ENCODE assay signal across 8 cellular contexts in genomic region chr7:88218836-88219605, GRCh38. TPM values are rescaled to one million over a fixed set of nuclear protein-coding genes. Genes with fewer than 3 reads are reported as not detected.
DNase-seq lines count a peak whose midpoint lies in the region; ATAC-seq, FAIRE-seq and TF ChIP-seq lines count a peak whose summit lies in the region.

No MANE protein-coding gene starts in this region.

- peaks cover 34 to 58% (median 53%) of the 10 kb centered on the region in 3 donors for H3K4me1 Mint-ChIP-seq in CD8-positive, alpha-beta memory T cell

- H3K9me3 ChIP-seq in CD8-positive, alpha-beta memory T cell (ENCODE audit: low read length): no peaks in the 10 kb centered on the region
- no peaks in the 10 kb centered on the region for H3K9me3 ChIP-seq in neutrophil

- POLR2A ChIA-PET in CD8-positive, alpha-beta memory T cell (lab: Charles Lee): interaction anchor here (1.1 kb wide), 1 partner anchor 11 kb away, joined by 3 read pairs; no protein-coding TSS in a partner anchor

- H3K4me1 ChIP-seq in CD8-positive, alpha-beta memory T cell (ENCODE audit: insufficient read depth, low read length): peaks cover 26% of the 10 kb centered on the region
- H3K4me1 ChIP-seq in neutrophil (ENCODE audit: control insufficient read depth in 1 of 2, insufficient read depth in 1 of 2, low read depth in 1 of 2, low read length in 1 of 2): peaks cover 27 to 28% of the 10 kb centered on the region in 2 experiments

- peaks cover 0 to 37% (median 2%) of the 10 kb centered on the region in 3 donors for H3K36me3 Mint-ChIP-seq in CD8-positive, alpha-beta memory T cell

- H3K36me3 ChIP-seq in CD8-positive, alpha-beta memory T cell (ENCODE audit: insufficient read depth, low read length): peaks cover 4% of the 10 kb centered on the region
- H3K36me3 ChIP-seq in neutrophil: peaks cover 23% of the 10 kb centered on the region

- CTCF ChIA-PET in CD8-positive, alpha-beta memory T cell (lab: Charles Lee): interaction anchor here (1.1 kb wide), 2 partner anchors 10 to 285 kb away, joined by 4 read pairs; partner anchors contain the start of gene ADAM22

- H3K27ac ChIP-seq in CD8-positive, alpha-beta memory T cell (ENCODE audit: low read depth, low read length): peak overlapping the region; percentile 73
- H3K27ac ChIP-seq in neutrophil: peak overlapping the region; percentile 86

- ATAC-seq in GM19372 (IDR thresholded peaks at IDR 0.05; ENCODE audit: low read depth, unreplicated experiment): peak; percentile 23
- peak; percentile 22 for ATAC-seq in HG03442 (IDR thresholded peaks at IDR 0.05; ENCODE audit: unreplicated experiment)

- FAIRE-seq in frontal cortex (lab: Jason Lieb, UNC): no peak

- H3K4me3 Mint-ChIP-seq in CD8-positive, alpha-beta memory T cell: peak overlapping the region; percentile 89 to 98 (median 94)

- H3K27ac Mint-ChIP-seq in CD8-positive, alpha-beta memory T cell: peak overlapping the region; percentile 89 to 99 (median 94)

- DNase-seq in CD8-positive, alpha-beta memory T cell: peak; percentile 20 to 53 (median 34)
- DNase-seq in OCI-M1 (lab: John Stamatoyannopoulos, UW): peak; percentile 87
- peak; percentile 14 for DNase-seq in activated gamma-delta T cell treated with anti-CD3 and anti-CD28 coated beads, Interleukin-2, amount 50 U/mL, for 16 hours (ENCODE audit: low read depth)
- peak; percentile 53 to 56 for DNase-seq in frontal cortex (ENCODE audit: low spot score in 2 of 2)
- no peak for DNase-seq in HuH-7.5 (ENCODE audit: low spot score)

- no peaks in the 10 kb centered on the region for H3K27me3 Mint-ChIP-seq in CD8-positive, alpha-beta memory T cell

- H3K27me3 ChIP-seq in CD8-positive, alpha-beta memory T cell (ENCODE audit: insufficient read depth, low read length, poor library complexity, severe bottlenecking): no peaks in the 10 kb centered on the region
- H3K27me3 ChIP-seq in neutrophil: no peaks in the 10 kb centered on the region

- peak overlapping the region; percentile 87 for H3K4me3 ChIP-seq in CD8-positive, alpha-beta memory T cell (ENCODE audit: low read length)
- peak overlapping the region; percentile 91 to 95 for H3K4me3 ChIP-seq in neutrophil (ENCODE audit: low read depth in 1 of 2, low read length in 1 of 2)

- no peak for TF ChIP-seq CTCF in neutrophil (IDR thresholded peaks at IDR 0.05)

- H3K9me3 Mint-ChIP-seq in CD8-positive, alpha-beta memory T cell: no peaks in the 10 kb centered on the region

RNA-seq across cellular contexts. Expression of gene SRI, which starts 0.8 kb away (rescaled TPM):
- 100 to 1,000 TPM; 242 to 255 TPM for total RNA-seq in CD8-positive, alpha-beta memory T cell
- 278 TPM for polyA plus RNA-seq in CD8-positive, alpha-beta memory T cell
- total RNA-seq in frontal cortex: 87.6 TPM
